8 cellular contexts compared by ENCODE assay signal in genomic region chrX:84186603-84187358, GRCh38. TPM values are rescaled to one million over a fixed set of nuclear protein-coding genes. Genes with fewer than 3 reads are reported as not detected.
A peak's percentile ranks its signal among the peaks of the same experiment; 100 is the strongest.
DNase-seq lines count a peak whose midpoint lies in the region; ATAC-seq and TF ChIP-seq lines count a peak whose summit lies in the region.

No MANE protein-coding gene starts in this region.

- no peaks in the 10 kb centered on the region for H3K27me3 ChIP-seq in tibial artery

- H3K36me3 Mint-ChIP-seq in activated T-cell treated with anti-CD3 and anti-CD28 coated beads, Interleukin-2, amount 50 U/mL, for 72 hours (ENCODE audit: insufficient read depth in 2 of 2), result peaks cover 0 to 2% of the 10 kb centered on the region in 2 donors

- H3K27ac Mint-ChIP-seq in activated T-cell treated with anti-CD3 and anti-CD28 coated beads, Interleukin-2, amount 50 U/mL, for 72 hours, result no peak overlapping the region

- H3K4me1 Mint-ChIP-seq in activated T-cell treated with anti-CD3 and anti-CD28 coated beads, Interleukin-2, amount 50 U/mL, for 72 hours (ENCODE audit: low read depth), result no peaks in the 10 kb centered on the region

- no peak for TF ChIP-seq CTCF in tibial artery (IDR thresholded peaks at IDR 0.05)

- no peaks in the 10 kb centered on the region for H3K9me3 ChIP-seq in tibial artery

- H3K36me3 ChIP-seq in tibial artery, result no peaks in the 10 kb centered on the region

- peaks cover 3 to 4% of the 10 kb centered on the region in 2 donors for H3K9me3 Mint-ChIP-seq in activated T-cell treated with anti-CD3 and anti-CD28 coated beads, Interleukin-2, amount 50 U/mL, for 72 hours

- peak overlapping the region; percentile 82 to 84 for H3K27ac ChIP-seq in tibial artery

- no peaks in the 10 kb centered on the region for H3K4me1 ChIP-seq in tibial artery

- peak; percentile 39 for ATAC-seq in GM18502 (IDR thresholded peaks at IDR 0.05; ENCODE audit: poor library complexity, unreplicated experiment)
- peak; percentile 28 for ATAC-seq in HG02938 (IDR thresholded peaks at IDR 0.05; ENCODE audit: unreplicated experiment)
- peak in 1 of 2 donors; percentile 11 for ATAC-seq in activated T-cell treated with anti-CD3 and anti-CD28 coated beads, Interleukin-2, amount 50 U/mL, for 72 hours (replicated peaks in 1 of 2)
- no peak for ATAC-seq in HG03045 (IDR thresholded peaks at IDR 0.05; ENCODE audit: unreplicated experiment)
- ATAC-seq in HG03196 (IDR thresholded peaks at IDR 0.05; ENCODE audit: unreplicated experiment), result no peak

- peak overlapping the region; percentile 74 to 76 for H3K4me3 ChIP-seq in tibial artery

- H3K4me3 Mint-ChIP-seq in activated T-cell treated with anti-CD3 and anti-CD28 coated beads, Interleukin-2, amount 50 U/mL, for 72 hours, result peak overlapping the region; percentile 49 to 54

- H3K27me3 Mint-ChIP-seq in activated T-cell treated with anti-CD3 and anti-CD28 coated beads, Interleukin-2, amount 50 U/mL, for 72 hours (ENCODE audit: low read depth), result peaks cover 44% of the 10 kb centered on the region

- intact Hi-C loops in tibial artery (cut with DNase I; ENCODE audit: low total_unique reads), result no loop called here

- DNase-seq in activated T-cell treated with anti-CD3 and anti-CD28 coated beads, Interleukin-2, amount 50 U/mL, for 72 hours, result no peak
- DNase-seq in islet precursor cell, result peak; percentile 51
- DNase-seq in tibial artery, result no peak
- no peak for DNase-seq in cortex of kidney (lab: John Stamatoyannopoulos, UW)

RNA-seq across cellular contexts. Expression of gene RPS6KA6, which starts 1.2 kb away (rescaled TPM):
- 1 to 10 TPM in 1 of 2 donors, under 1 TPM in 1; 0.24 to 1.5 TPM for total RNA-seq in activated T-cell treated with anti-CD3 and anti-CD28 coated beads, Interleukin-2, amount 50 U/mL, for 72 hours

Comparison
In these comparisons a context has a peak if more than half of its experiments do, and no peak if none do; other contexts are left out.
1. ATAC-seq: peak in GM18502 (single experiment) and HG02938 (single experiment); none in HG03045 (single experiment) and HG03196 (single experiment).